ENCODE assay signal across 7 cellular contexts in the genomic region with DNA sequence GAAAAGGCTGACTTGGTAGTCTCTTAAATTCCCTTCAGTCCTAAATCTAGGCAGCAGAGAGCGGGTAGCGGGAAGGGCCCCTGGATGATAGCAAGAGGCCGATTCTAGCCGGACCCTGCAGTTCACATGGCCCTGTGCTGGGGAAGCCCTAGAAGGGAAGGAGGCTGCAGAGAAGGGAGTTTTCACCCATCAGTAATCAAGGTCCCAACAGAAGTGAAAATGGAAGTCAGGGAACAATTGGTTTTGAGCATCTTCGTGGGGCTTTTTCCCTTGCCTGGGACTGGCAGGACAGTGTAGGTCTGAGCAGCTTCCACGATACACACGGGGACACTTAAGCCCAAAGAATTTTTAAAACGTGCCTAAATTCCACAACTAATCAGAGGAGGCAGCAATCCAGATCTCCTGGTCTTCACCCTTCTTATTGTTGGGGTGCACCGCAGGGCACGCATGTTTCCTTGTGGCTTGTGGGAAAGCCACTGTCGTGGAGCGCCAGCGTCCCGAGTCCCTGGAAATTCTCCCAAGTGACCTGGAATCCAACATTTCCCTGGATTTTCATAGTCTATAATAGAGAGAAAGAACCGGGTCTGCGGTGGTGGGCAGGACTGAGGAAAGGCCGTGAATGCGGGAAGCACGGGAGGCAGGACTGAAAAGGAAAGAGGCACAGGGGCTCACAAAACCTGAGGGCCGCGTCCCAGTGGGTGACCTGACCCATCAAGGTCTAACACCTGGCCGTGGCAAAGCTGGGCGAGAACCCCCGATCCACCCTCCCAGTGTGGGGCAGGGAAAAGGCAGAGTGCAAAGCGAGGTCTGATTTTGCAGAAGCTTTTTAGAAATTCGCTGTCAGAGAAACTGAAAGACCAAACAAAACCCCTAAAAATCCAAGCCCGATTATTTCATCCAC.
A peak's percentile ranks its signal among the peaks of the same experiment; 100 is the strongest.
DNase-seq lines count a peak whose midpoint lies in the region; ATAC-seq lines count a peak whose summit lies in the region.

No MANE protein-coding gene starts in this region.

- H3K27ac ChIP-seq in iPS-20b (ENCODE audit: low read length) (no peak overlapping the region), subcutaneous abdominal adipose tissue (ENCODE audit: low read depth, low read length) (peak overlapping the region; percentile 84)

- ATAC-seq in HG03045 (IDR thresholded peaks at IDR 0.05; ENCODE audit: unreplicated experiment) = peak; percentile 7
- ATAC-seq in activated CD4-positive, CD25-positive, alpha-beta regulatory T cell treated with anti-CD3 and anti-CD28 coated beads, Interleukin-2, amount 50 U/mL, for 24 hours = no peak

- DNase-seq in activated naive CD4-positive, alpha-beta T cell treated with anti-CD3 and anti-CD28 coated beads, Interleukin-2, amount 50 U/mL, for 16 hours = peak; percentile 18
- DNase-seq in NK-92 (lab: John Stamatoyannopoulos, UW; ENCODE audit: unreplicated experiment) (no peak), NCI-H2196 treated with DMSO at 0.1 percent for 48 hours (lab: John Stamatoyannopoulos, UW; ENCODE audit: unreplicated experiment) (no peak)

- H3K36me3 ChIP-seq in iPS-20b (ENCODE audit: insufficient read depth, low read depth, low read length) (no peaks in the 10 kb centered on the region), subcutaneous abdominal adipose tissue (ENCODE audit: control insufficient read depth in 5 of 5, insufficient read depth in 5 of 5, low read length in 5 of 5) (peaks cover 0 to 7% (median 3%) of the 10 kb centered on the region in 5 donors)

- H3K27me3 ChIP-seq in iPS-20b (ENCODE audit: insufficient read depth, low read length) = peaks cover 96% of the 10 kb centered on the region
- H3K27me3 ChIP-seq in subcutaneous abdominal adipose tissue (ENCODE audit: control insufficient read depth in 5 of 5, insufficient read depth in 4 of 5, low read length in 5 of 5) = peaks cover 0 to 3% (median 0%) of the 10 kb centered on the region in 5 donors

- H3K4me1 ChIP-seq in iPS-20b (ENCODE audit: insufficient read depth, low read length) (peaks cover 13% of the 10 kb centered on the region; the same call in 1 of the 2 replicates), subcutaneous abdominal adipose tissue (ENCODE audit: control insufficient read depth in 5 of 5, insufficient read depth in 5 of 5, low read length in 5 of 5) (peaks cover 9 to 62% (median 57%) of the 10 kb centered on the region in 5 donors)

- H3K4me3 ChIP-seq in iPS-20b (ENCODE audit: low read length) = peak overlapping the region; percentile 75
- H3K4me3 ChIP-seq in subcutaneous abdominal adipose tissue (ENCODE audit: low read depth in 1 of 5, low read length in 5 of 5) = peak overlapping the region; percentile 59 to 82 (median 71)

- no peaks in the 10 kb centered on the region for H3K9me3 ChIP-seq in iPS-20b (ENCODE audit: insufficient read depth, low read depth, low read length)
- no peaks in the 10 kb centered on the region for H3K9me3 ChIP-seq in subcutaneous abdominal adipose tissue (ENCODE audit: control insufficient read depth in 5 of 5, low read length in 5 of 5)

- H3K9ac ChIP-seq in iPS-20b (ENCODE audit: low read depth, low read length) = peak overlapping the region; percentile 48; the same call in 1 of the 2 replicates
- peak overlapping the region in 4 of 5 donors; percentile 41 to 76 (median 74) for H3K9ac ChIP-seq in subcutaneous abdominal adipose tissue (ENCODE audit: low read length in 5 of 5)
